1 cellular context compared by ENCODE assay signal in genomic region chr1:174114788-174115448, GRCh38.
TF ChIP-seq lines count a peak whose summit lies in the region.

No MANE protein-coding gene starts in this region.

TF ChIP-seq in K562, 482 proteins besides CTCF, POLR2A, EP300 and RAD21 (continued from another document and continues in another):
- no peak for TF ChIP-seq ZNF449 (CRISPR knock-in tag; IDR thresholded peaks at IDR 0.05)
- TF ChIP-seq GTF2B (IDR thresholded peaks at IDR 0.05; ENCODE audit: extremely low read depth, insufficient read length), result no peak
- no peak for TF ChIP-seq MXI1 (IDR thresholded peaks at IDR 0.05; ENCODE audit: low read depth, low read length)
- TF ChIP-seq ZNF445 (CRISPR knock-in tag; IDR thresholded peaks at IDR 0.05; ENCODE audit: low read depth), result no peak
- no peak for TF ChIP-seq STAT5A (IDR thresholded peaks at IDR 0.05; ENCODE audit: borderline replicate concordance, low read length)
- TF ChIP-seq MAX (CRISPR knock-in tag; IDR thresholded peaks at IDR 0.05), result no peak
- no peak for TF ChIP-seq POLR3A (IDR thresholded peaks at IDR 0.05; ENCODE audit: borderline replicate concordance, extremely low read depth, insufficient read depth, insufficient read length)
- no peak for TF ChIP-seq NR1H2 (CRISPR knock-in tag; IDR thresholded peaks at IDR 0.05)
- peak; percentile 88 for TF ChIP-seq ZNF384 (IDR thresholded peaks at IDR 0.05; ENCODE audit: low read depth, low read length)
- peak in 1 of 2 experiments; percentile 40; a peak in 1 of 4 replicates for TF ChIP-seq ARNT (IDR thresholded peaks at IDR 0.05)
- no peak for TF ChIP-seq NR2F6 (CRISPR knock-in tag; IDR thresholded peaks at IDR 0.05)
- TF ChIP-seq PTTG1 (tag; IDR thresholded peaks at IDR 0.05; ENCODE audit: low read depth), result no peak
- peak; percentile 28; the same call in 1 of the 2 replicates for TF ChIP-seq JUND (IDR thresholded peaks at IDR 0.05; ENCODE audit: borderline replicate concordance, low read depth, low read length)
- no peak for TF ChIP-seq JUND (tag; IDR thresholded peaks at IDR 0.05; ENCODE audit: borderline replicate concordance, low read depth, low read length)
- TF ChIP-seq FOXJ2 (tag; IDR thresholded peaks at IDR 0.05), result no peak
- TF ChIP-seq TFAP4 (CRISPR knock-in tag; IDR thresholded peaks at IDR 0.05; ENCODE audit: borderline replicate concordance), result no peak
- TF ChIP-seq IRF1 (CRISPR knock-in tag; IDR thresholded peaks at IDR 0.05; ENCODE audit: borderline replicate concordance), result no peak
- no peak for TF ChIP-seq ZNF324 (CRISPR knock-in tag; IDR thresholded peaks at IDR 0.05)
- no peak for TF ChIP-seq ZNF584 (CRISPR knock-in tag; IDR thresholded peaks at IDR 0.05; ENCODE audit: low read depth)
- TF ChIP-seq SRF (CRISPR knock-in tag; IDR thresholded peaks at IDR 0.05), result no peak
- no peak for TF ChIP-seq REST (CRISPR knock-in tag; IDR thresholded peaks at IDR 0.05; ENCODE audit: low read depth)
- no peak for TF ChIP-seq GMEB1 (CRISPR knock-in tag; IDR thresholded peaks at IDR 0.05)
- no peak for TF ChIP-seq CHD4 (IDR thresholded peaks at IDR 0.05; ENCODE audit: insufficient read depth, insufficient replicate concordance, low read depth, low read length, poor library complexity, severe bottlenecking)
- no peak for TF ChIP-seq MAFG (tag; conservative IDR thresholded peaks at IDR 0.05)
- TF ChIP-seq CHD2 (IDR thresholded peaks at IDR 0.05; ENCODE audit: low read depth, low read length), result no peak
- TF ChIP-seq ZNF695 (CRISPR knock-in tag; IDR thresholded peaks at IDR 0.05), result no peak
- TF ChIP-seq FOXP1 (CRISPR knock-in tag; IDR thresholded peaks at IDR 0.05), result no peak
- TF ChIP-seq ZNF655 (CRISPR knock-in tag; IDR thresholded peaks at IDR 0.05), result no peak
- TF ChIP-seq MGA (IDR thresholded peaks at IDR 0.05), result peak; percentile 35
- TF ChIP-seq ESRRA (IDR thresholded peaks at IDR 0.05; ENCODE audit: borderline replicate concordance, low read depth), result no peak
- no peak for TF ChIP-seq HDAC8 (tag; IDR thresholded peaks at IDR 0.05)
- no peak for TF ChIP-seq ILK (tag; IDR thresholded peaks at IDR 0.05; ENCODE audit: borderline replicate concordance, low read depth)
- no peak for TF ChIP-seq ATF3 (IDR thresholded peaks at IDR 0.05)
- TF ChIP-seq ATF3 (CRISPR knock-in tag; conservative IDR thresholded peaks at IDR 0.05), result no peak
- no peak for TF ChIP-seq POLR2AphosphoS5 (IDR thresholded peaks at IDR 0.05; ENCODE audit: control insufficient read depth, insufficient read depth, low read depth, low read length)
- peak; percentile 51 for TF ChIP-seq L3MBTL2 (IDR thresholded peaks at IDR 0.05)
- no peak for TF ChIP-seq U2AF2 (optimal IDR thresholded peaks at IDR 0.05; ENCODE audit: low read depth, low read length)
